16 cellular contexts compared by ENCODE assay signal in the genomic region with DNA sequence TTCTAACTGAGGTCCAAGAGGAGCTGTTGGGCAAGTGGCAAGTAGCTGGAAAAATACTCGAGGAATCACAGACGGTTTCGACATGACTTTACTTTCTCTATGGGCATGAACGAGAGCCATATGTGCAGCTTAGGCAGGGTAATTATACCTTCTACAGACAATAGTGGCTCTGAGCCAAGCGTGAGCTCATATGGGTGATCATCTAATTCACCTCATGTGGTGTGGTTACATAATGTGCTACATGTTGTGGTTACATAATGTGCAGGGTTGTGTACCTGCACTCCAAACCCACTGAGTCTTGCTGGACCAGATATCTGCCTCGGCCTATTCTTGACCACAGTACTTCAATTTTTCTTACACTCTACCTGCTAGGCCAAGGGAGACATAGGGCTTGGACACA.
"Had no signal": no experiment of that assay in that cellular context is flagged by ENCODE, and none has a peak within 500 bp of the region (broad histone marks: within the 10 kb centered on the region; RNA-seq: fewer than 3 reads in every experiment).

No MANE protein-coding gene starts in this region.

- H3K9me3 ChIP-seq: colonic mucosa had no signal

- H3K36me3 ChIP-seq: colonic mucosa had no signal

- H3K27me3 Mint-ChIP-seq: activated B cell treated with CpG ODN at 0.5 μM for 24 hours; activated CD4-positive, alpha-beta T cell treated with anti-CD3 and anti-CD28 coated beads, Interleukin-2, amount 10 ng/mL, durations not matched to agents 7 days and 5 days; activated naive CD4-positive, alpha-beta T cell treated with anti-CD3 and anti-CD28 coated beads, Interleukin-2, amount 50 U/mL, for 24 hours; progenitor cell of endocrine pancreas had no signal

- H3K4me1 ChIP-seq: colonic mucosa had no signal

- DNase-seq: activated B cell treated with CpG ODN at 0.5 μM for 24 hours; activated CD4-positive, alpha-beta T cell treated with anti-CD3 and anti-CD28 coated beads, Interleukin-2, amount 10 ng/mL, durations not matched to agents 7 days and 5 days; activated T-cell treated with anti-CD3 and anti-CD28 coated beads for 4 hours; caudate nucleus; colonic mucosa; hippocampal formation; left ventricle myocardium superior; mesendoderm; occipital lobe; right cardiac atrium; stimulated activated CD4-positive, alpha-beta T cell treated with anti-CD3 and anti-CD28 coated beads, Interleukin-1b, Interleukin-23, amount 100 ng/mL, for 48 hours; stimulated activated naive CD4-positive, alpha-beta T cell treated with Interleukin-2 at 50 U/mL for 16 hours; trophoblast cell had no signal

- H3K27me3 ChIP-seq: colonic mucosa had no signal

- H3K4me1 Mint-ChIP-seq: activated B cell treated with CpG ODN at 0.5 μM for 24 hours; activated CD4-positive, alpha-beta T cell treated with anti-CD3 and anti-CD28 coated beads, Interleukin-2, amount 10 ng/mL, durations not matched to agents 7 days and 5 days; activated naive CD4-positive, alpha-beta T cell treated with anti-CD3 and anti-CD28 coated beads, Interleukin-2, amount 50 U/mL, for 24 hours; nephron had no signal

- H3K4me3 Mint-ChIP-seq: activated B cell treated with CpG ODN at 0.5 μM for 24 hours; activated CD4-positive, alpha-beta T cell treated with anti-CD3 and anti-CD28 coated beads, Interleukin-2, amount 10 ng/mL, durations not matched to agents 7 days and 5 days; activated naive CD4-positive, alpha-beta T cell treated with anti-CD3 and anti-CD28 coated beads, Interleukin-2, amount 50 U/mL, for 24 hours; nephron had no signal

- H3K4me3 ChIP-seq: colonic mucosa had no signal

- H3K27ac Mint-ChIP-seq: activated B cell treated with CpG ODN at 0.5 μM for 24 hours; activated CD4-positive, alpha-beta T cell treated with anti-CD3 and anti-CD28 coated beads, Interleukin-2, amount 10 ng/mL, durations not matched to agents 7 days and 5 days; activated naive CD4-positive, alpha-beta T cell treated with anti-CD3 and anti-CD28 coated beads, Interleukin-2, amount 50 U/mL, for 24 hours; nephron; progenitor cell of endocrine pancreas had no signal

- H3K9me3 Mint-ChIP-seq: activated B cell treated with CpG ODN at 0.5 μM for 24 hours; activated naive CD4-positive, alpha-beta T cell treated with anti-CD3 and anti-CD28 coated beads, Interleukin-2, amount 50 U/mL, for 24 hours; nephron had no signal

- H3K27ac ChIP-seq: colonic mucosa had no signal

- H3K36me3 Mint-ChIP-seq: activated naive CD4-positive, alpha-beta T cell treated with anti-CD3 and anti-CD28 coated beads, Interleukin-2, amount 50 U/mL, for 24 hours had no signal

- ATAC-seq: left ventricle myocardium superior, right cardiac atrium had no signal
